Comparison of ENCODE assay signal across 37 cellular contexts in genomic region chr4:22903913-22904312, GRCh38.
"Had no signal": no experiment of that assay in that cellular context is flagged by ENCODE, and none has a peak within 500 bp of the region (broad histone marks: within the 10 kb centered on the region; RNA-seq: fewer than 3 reads in every experiment).

No MANE protein-coding gene starts in this region.

- H3K36me3 ChIP-seq: adrenal gland, ascending aorta, brain microvascular endothelial cell, breast epithelium, cardiac muscle cell had no signal

- H3K27me3 Mint-ChIP-seq: activated naive CD4-positive, alpha-beta T cell treated with anti-CD3 and anti-CD28 coated beads, Interleukin-2, amount 10 ng/mL, durations not matched to agents 7 days and 5 days; activated naive CD8-positive, alpha-beta T cell; activated naive CD8-positive, alpha-beta T cell treated with anti-CD3 and anti-CD28 coated beads for 36 hours; activated naive CD8-positive, alpha-beta T cell treated with anti-CD3 and anti-CD28 coated beads, Interleukin-2, amount 10 ng/mL, durations not matched to agents 7 days and 5 days; activated naive CD8-positive, alpha-beta T cell treated with anti-CD3 and anti-CD28 coated beads, Interleukin-2, amount 50 U/mL, for 24 hours; activated T-cell treated with anti-CD3 and anti-CD28 coated beads, Interleukin-2, amount 50 U/mL, for 24 hours; activated T-helper 17 cell treated with anti-CD3 and anti-CD28 coated beads, Interleukin-2, amount 50 U/mL, for 72 hours; brain; central memory CD8-positive, alpha-beta T cell had no signal

- H3K4me3 ChIP-seq: adrenal gland, ascending aorta, body of pancreas, breast epithelium, cardiac muscle cell had no signal

- H3K9me3 Mint-ChIP-seq: activated naive CD4-positive, alpha-beta T cell treated with anti-CD3 and anti-CD28 coated beads for 36 hours; activated naive CD4-positive, alpha-beta T cell treated with anti-CD3 and anti-CD28 coated beads, Interleukin-2, amount 10 ng/mL, durations not matched to agents 7 days and 5 days; activated naive CD4-positive, alpha-beta T cell treated with anti-CD3 and anti-CD28 coated beads, Interleukin-2, amount 50 U/mL, for 24 hours; activated naive CD4-positive, alpha-beta T cell treated with anti-CD3 and anti-CD28 coated beads, Interleukin-2, amount 50 U/mL, for 72 hours; activated naive CD8-positive, alpha-beta T cell treated with anti-CD3 and anti-CD28 coated beads for 36 hours; activated naive CD8-positive, alpha-beta T cell treated with anti-CD3 and anti-CD28 coated beads, Interleukin-2, amount 50 U/mL, for 24 hours; activated T-helper 2 cell treated with anti-CD3 and anti-CD28 coated beads, Interferon-gamma antibody, Interleukin-2, Interleukin-4, amounts not matched to agents 10 μg/mL and 5 μg/mL and 100 μg/mL, durations not matched to agents 14 hours and 24 hours and 36 hours had no signal

- H3K27ac Mint-ChIP-seq: activated naive CD4-positive, alpha-beta T cell treated with anti-CD3 and anti-CD28 coated beads for 36 hours; activated naive CD4-positive, alpha-beta T cell treated with anti-CD3 and anti-CD28 coated beads, Interleukin-2, amount 10 ng/mL, durations not matched to agents 7 days and 5 days; activated naive CD4-positive, alpha-beta T cell treated with anti-CD3 and anti-CD28 coated beads, Interleukin-2, amount 50 U/mL, for 24 hours; activated naive CD4-positive, alpha-beta T cell treated with anti-CD3 and anti-CD28 coated beads, Interleukin-2, amount 50 U/mL, for 72 hours; activated naive CD8-positive, alpha-beta T cell; activated naive CD8-positive, alpha-beta T cell treated with anti-CD3 and anti-CD28 coated beads for 36 hours; activated naive CD8-positive, alpha-beta T cell treated with anti-CD3 and anti-CD28 coated beads, Interleukin-2, amount 10 ng/mL, durations not matched to agents 7 days and 5 days; activated naive CD8-positive, alpha-beta T cell treated with anti-CD3 and anti-CD28 coated beads, Interleukin-2, amount 50 U/mL, for 24 hours; activated T-cell treated with anti-CD3 and anti-CD28 coated beads, Interleukin-2, amount 50 U/mL, for 24 hours; activated T-cell treated with anti-CD3 and anti-CD28 coated beads, Interleukin-2, amount 50 U/mL, for 72 hours; activated T-helper 1 cell treated with anti-CD3 and anti-CD28 coated beads, Interleukin-12 subunit alpha, Interleukin-12 subunit beta, Interleukin-2, Interleukin-4 antibody, amounts not matched to agents 30 ng/mL and 10 ng/mL and 1 ng/mL, durations not matched to agents 14 hours and 24 hours and 36 hours; activated T-helper 17 cell treated with anti-CD3 and anti-CD28 coated beads, Interleukin-2, amount 50 U/mL, for 72 hours; activated T-helper 2 cell treated with anti-CD3 and anti-CD28 coated beads, Interferon-gamma antibody, Interleukin-2, Interleukin-4, amounts not matched to agents 10 μg/mL and 5 μg/mL and 100 μg/mL, durations not matched to agents 14 hours and 24 hours and 36 hours; brain had no signal

- H3K4me3 Mint-ChIP-seq: activated naive CD4-positive, alpha-beta T cell treated with anti-CD3 and anti-CD28 coated beads for 36 hours; activated naive CD4-positive, alpha-beta T cell treated with anti-CD3 and anti-CD28 coated beads, Interleukin-2, amount 10 ng/mL, durations not matched to agents 7 days and 5 days; activated naive CD4-positive, alpha-beta T cell treated with anti-CD3 and anti-CD28 coated beads, Interleukin-2, amount 50 U/mL, for 24 hours; activated naive CD8-positive, alpha-beta T cell; activated naive CD8-positive, alpha-beta T cell treated with anti-CD3 and anti-CD28 coated beads for 36 hours; activated naive CD8-positive, alpha-beta T cell treated with anti-CD3 and anti-CD28 coated beads, Interleukin-2, amount 10 ng/mL, durations not matched to agents 7 days and 5 days; activated naive CD8-positive, alpha-beta T cell treated with anti-CD3 and anti-CD28 coated beads, Interleukin-2, amount 50 U/mL, for 24 hours; activated T-cell treated with anti-CD3 and anti-CD28 coated beads, Interleukin-2, amount 50 U/mL, for 24 hours; activated T-cell treated with anti-CD3 and anti-CD28 coated beads, Interleukin-2, amount 50 U/mL, for 4 hours; activated T-cell treated with anti-CD3 and anti-CD28 coated beads, Interleukin-2, amount 50 U/mL, for 72 hours; activated T-helper 1 cell treated with anti-CD3 and anti-CD28 coated beads, Interleukin-12 subunit alpha, Interleukin-12 subunit beta, Interleukin-2, Interleukin-4 antibody, amounts not matched to agents 30 ng/mL and 10 ng/mL and 1 ng/mL, durations not matched to agents 14 hours and 24 hours and 36 hours; activated T-helper 17 cell treated with anti-CD3 and anti-CD28 coated beads, Interleukin-2, amount 50 U/mL, for 72 hours; brain; central memory CD8-positive, alpha-beta T cell had no signal

- H3K27ac ChIP-seq: adrenal gland, ascending aorta, body of pancreas, brain microvascular endothelial cell, breast epithelium, cardiac muscle cell had no signal

- ATAC-seq: activated naive CD4-positive, alpha-beta T cell treated with anti-CD3 and anti-CD28 coated beads, Interleukin-2, amount 50 U/mL, for 72 hours; activated naive CD8-positive, alpha-beta T cell treated with anti-CD3 and anti-CD28 coated beads, Interleukin-2, amount 50 U/mL, for 24 hours; activated T-cell treated with anti-CD3 and anti-CD28 coated beads, Interleukin-2, amount 50 U/mL, for 4 hours; activated T-cell treated with anti-CD3 and anti-CD28 coated beads, Interleukin-2, amount 50 U/mL, for 72 hours; activated T-helper 17 cell treated with anti-CD3 and anti-CD28 coated beads, Interleukin-2, amount 50 U/mL, for 72 hours; body of pancreas had no signal

- H3K27me3 ChIP-seq: adrenal gland, ascending aorta, body of pancreas, brain microvascular endothelial cell, breast epithelium, cardiac muscle cell had no signal

- H3K36me3 Mint-ChIP-seq: activated naive CD4-positive, alpha-beta T cell treated with anti-CD3 and anti-CD28 coated beads, Interleukin-2, amount 10 ng/mL, durations not matched to agents 7 days and 5 days; activated naive CD4-positive, alpha-beta T cell treated with anti-CD3 and anti-CD28 coated beads, Interleukin-2, amount 50 U/mL, for 24 hours; activated naive CD4-positive, alpha-beta T cell treated with anti-CD3 and anti-CD28 coated beads, Interleukin-2, amount 50 U/mL, for 72 hours; activated naive CD8-positive, alpha-beta T cell; activated naive CD8-positive, alpha-beta T cell treated with anti-CD3 and anti-CD28 coated beads for 36 hours; activated naive CD8-positive, alpha-beta T cell treated with anti-CD3 and anti-CD28 coated beads, Interleukin-2, amount 10 ng/mL, durations not matched to agents 7 days and 5 days; brain had no signal

- H3K4me1 ChIP-seq: adrenal gland, ascending aorta, body of pancreas, breast epithelium had no signal

- DNase-seq: activated effector memory CD4-positive, alpha-beta T cell treated with anti-CD3 and anti-CD28 coated beads, Interleukin-2, amount 50 U/mL, for 16 hours; activated effector memory CD4-positive, alpha-beta T cell treated with Interleukin-2 at 50 U/mL for 16 hours; activated gamma-delta T cell; activated gamma-delta T cell treated with Interleukin-2 at 50 U/mL for 16 hours; activated naive CD4-positive, alpha-beta T cell; activated naive CD4-positive, alpha-beta T cell treated with anti-CD3 and anti-CD28 coated beads for 36 hours; activated naive CD4-positive, alpha-beta T cell treated with anti-CD3 and anti-CD28 coated beads, Interleukin-2, amount 10 ng/mL, durations not matched to agents 7 days and 5 days; activated naive CD4-positive, alpha-beta T cell treated with anti-CD3 and anti-CD28 coated beads, Interleukin-2, amount 50 U/mL, for 16 hours; activated naive CD4-positive, alpha-beta T cell treated with Interleukin-2 at 50 U/mL for 16 hours; activated naive CD8-positive, alpha-beta T cell treated with anti-CD3 and anti-CD28 coated beads for 36 hours; activated naive CD8-positive, alpha-beta T cell treated with anti-CD3 and anti-CD28 coated beads, Interleukin-2, amount 10 ng/mL, durations not matched to agents 7 days and 5 days; activated naive CD8-positive, alpha-beta T cell treated with anti-CD3 and anti-CD28 coated beads, Interleukin-2, amount 50 U/mL, for 24 hours; activated T-cell treated with anti-CD3 and anti-CD28 coated beads, Interleukin-2, amount 50 U/mL, for 1 hour; activated T-cell treated with anti-CD3 and anti-CD28 coated beads, Interleukin-2, amount 50 U/mL, for 24 hours; activated T-cell treated with anti-CD3 and anti-CD28 coated beads, Interleukin-2, amount 50 U/mL, for 4 hours; activated T-cell treated with anti-CD3 and anti-CD28 coated beads, Interleukin-2, amount 50 U/mL, for 48 hours; activated T-cell treated with anti-CD3 and anti-CD28 coated beads, Interleukin-2, amount 50 U/mL, for 72 hours; adrenal gland; amniotic stem cell; amygdala; anterior cingulate cortex; aorta; body of pancreas; brain microvascular endothelial cell; central memory CD4-positive, alpha-beta T cell; cerebellar nuclear complex had no signal

- H3K9me3 ChIP-seq: adrenal gland, ascending aorta, body of pancreas had no signal

- H3K4me1 Mint-ChIP-seq: activated naive CD4-positive, alpha-beta T cell treated with anti-CD3 and anti-CD28 coated beads, Interleukin-2, amount 10 ng/mL, durations not matched to agents 7 days and 5 days; activated naive CD4-positive, alpha-beta T cell treated with anti-CD3 and anti-CD28 coated beads, Interleukin-2, amount 50 U/mL, for 24 hours; activated naive CD8-positive, alpha-beta T cell treated with anti-CD3 and anti-CD28 coated beads for 36 hours; activated naive CD8-positive, alpha-beta T cell treated with anti-CD3 and anti-CD28 coated beads, Interleukin-2, amount 10 ng/mL, durations not matched to agents 7 days and 5 days; activated naive CD8-positive, alpha-beta T cell treated with anti-CD3 and anti-CD28 coated beads, Interleukin-2, amount 50 U/mL, for 24 hours; activated T-helper 17 cell treated with anti-CD3 and anti-CD28 coated beads, Interleukin-2, amount 50 U/mL, for 72 hours; central memory CD8-positive, alpha-beta T cell had no signal
